ENCODE assay signal across 24 cellular contexts in the genomic region with DNA sequence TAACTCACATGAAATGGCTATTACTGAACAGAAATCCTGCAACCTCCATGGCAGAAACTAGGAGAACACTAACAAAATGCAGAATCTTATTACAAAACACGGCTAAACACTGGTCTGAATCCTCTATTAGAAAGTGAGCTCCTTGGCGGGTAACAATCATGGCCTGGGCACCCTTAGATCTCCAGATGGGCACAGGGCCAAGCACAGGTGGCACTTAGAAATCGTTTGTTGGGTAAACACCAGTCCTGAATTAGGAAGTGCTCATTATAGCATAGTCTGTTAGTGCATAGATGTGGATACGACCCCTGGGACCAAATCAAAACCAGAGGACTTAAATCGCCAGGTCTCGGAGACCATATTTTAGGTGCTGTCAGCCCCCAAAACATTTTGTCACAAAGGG. TPM values are rescaled to one million over a fixed set of nuclear protein-coding genes. Genes with fewer than 3 reads are reported as not detected.
DNase-seq lines count a peak whose midpoint lies in the region; ATAC-seq, FAIRE-seq and TF ChIP-seq lines count a peak whose summit lies in the region.
"Had no signal": no experiment of that assay in that cellular context is flagged by ENCODE, and none has a peak within 500 bp of the region (broad histone marks: within the 10 kb centered on the region; RNA-seq: fewer than 3 reads in every experiment).

No MANE protein-coding gene starts in this region.

- H3K27me3 ChIP-seq in HepG2 (ENCODE audit: control insufficient read depth in 1 of 2, insufficient read depth in 2 of 2, low read length in 2 of 2) (no peaks in the 10 kb centered on the region), right lobe of liver (no peaks in the 10 kb centered on the region), SJSA1 (replicated peaks) (no peaks in the 10 kb centered on the region), gastroesophageal sphincter (no peaks in the 10 kb centered on the region)
- H3K27me3 ChIP-seq: brain microvascular endothelial cell, neural progenitor cell, testis had no signal

- in situ Hi-C loops in HepG2 (cut with HindIII; ENCODE audit: extremely low pct_ligation_motif_present, low pct_unique_long_range_greater_than_20kb) = no loop called here

- POLR2A ChIA-PET in HepG2 (lab: Yijun Ruan, JAX) = no interaction called here

- no peak for TF ChIP-seq RAD21 in HepG2 (CRISPR knock-in tag; IDR thresholded peaks at IDR 0.05)

- no peak overlapping the region for H2AFZ ChIP-seq in HepG2 (ENCODE audit: low read length)
- H2AFZ ChIP-seq: neural progenitor cell had no signal

- H3K27ac ChIP-seq in HepG2 (ENCODE audit: extremely low read length, insufficient read depth, low read length) = no peak overlapping the region
- H3K27ac ChIP-seq in right lobe of liver = no peak overlapping the region
- H3K27ac ChIP-seq in SJSA1 = peak overlapping the region; percentile 87; the same call in 1 of the 2 replicates
- H3K27ac ChIP-seq in gastroesophageal sphincter = no peak overlapping the region
- H3K27ac ChIP-seq: brain microvascular endothelial cell, coronary artery, lower lobe of right lung, neural progenitor cell, skin epidermis, testis had no signal

- TF ChIP-seq EP300 in HepG2 (IDR thresholded peaks at IDR 0.05; ENCODE audit: low read depth in 2 of 2, low read length in 2 of 2) (no peak), HepG2 (CRISPR knock-in tag; IDR thresholded peaks at IDR 0.05; ENCODE audit: borderline replicate concordance) (no peak), gastroesophageal sphincter (IDR thresholded peaks at IDR 0.05) (no peak)

- WGBS in HepG2 (ENCODE audit: low lambda C conversion rate) = 96% methylated on average over 6 of the region's 6 CpGs
- 64% methylated on average over 3 of the region's 6 CpGs for WGBS in right lobe of liver (ENCODE audit: insufficient coverage, low coverage, low lambda C conversion rate, missing lambda C conversion rate)
- 54 to 90% methylated on average over 3 to 4 of the region's 6 CpGs for WGBS in gastroesophageal sphincter (ENCODE audit: low coverage in 1 of 2), 2 donors

- TSS peak; percentile 18 for BruUV-seq in HepG2 (replicated peaks; lab: Mats Ljungman, UMichigan)

- H3K9ac ChIP-seq in HepG2 (ENCODE audit: insufficient read depth, low read depth, low read length) = no peak overlapping the region
- H3K9ac ChIP-seq: neural progenitor cell had no signal

- H3K79me2 ChIP-seq in HepG2 (ENCODE audit: insufficient read depth, low read length) = peaks cover 82% of the 10 kb centered on the region

- H3K4me1 ChIP-seq in HepG2 (ENCODE audit: insufficient read depth, low read length) (peaks cover 30% of the 10 kb centered on the region), right lobe of liver (peaks cover 0 to 18% (median 2%) of the 10 kb centered on the region in 4 donors), SJSA1 (replicated peaks) (peaks cover 61% of the 10 kb centered on the region), gastroesophageal sphincter (peaks cover 6 to 45% (median 22%) of the 10 kb centered on the region in 3 donors)

- ATAC-seq in HepG2 = no peak
- no peak for ATAC-seq in right lobe of liver
- ATAC-seq in gastroesophageal sphincter = no peak
- ATAC-seq: lower lobe of right lung had no signal

- H3K9me3 ChIP-seq in HepG2 (ENCODE audit: low read length) = no peaks in the 10 kb centered on the region
- H3K9me3 ChIP-seq in right lobe of liver = no peaks in the 10 kb centered on the region
- no peaks in the 10 kb centered on the region for H3K9me3 ChIP-seq in SJSA1 (replicated peaks)
- no peaks in the 10 kb centered on the region for H3K9me3 ChIP-seq in gastroesophageal sphincter
- H3K9me3 ChIP-seq: lower lobe of right lung, testis had no signal

- FAIRE-seq in HepG2 (lab: Jason Lieb, UNC) = no peak
- FAIRE-seq: keratinocyte had no signal

- CTCF ChIA-PET in HepG2 (lab: Yijun Ruan, JAX; ENCODE audit: low intra/inter-chr PET ratio, low total read pairs) = no interaction called here

- H3K4me3 ChIP-seq in HepG2 (replicated peaks in 1 of 3; ENCODE audit: insufficient read depth in 1 of 3, low read depth in 2 of 3, low read length in 3 of 3) (no peak overlapping the region), right lobe of liver (no peak overlapping the region), SJSA1 (no peak overlapping the region), gastroesophageal sphincter (no peak overlapping the region)
- H3K4me3 ChIP-seq: coronary artery, lower lobe of right lung, neural progenitor cell, skin epidermis, testis had no signal

- peaks cover 27 to 66% of the 10 kb centered on the region in 2 experiments; a peak in 4 of 5 replicates for H3K36me3 ChIP-seq in HepG2 (replicated peaks in 1 of 2; ENCODE audit: control insufficient read depth in 1 of 2, insufficient read depth in 2 of 2, low read length in 2 of 2)
- H3K36me3 ChIP-seq in right lobe of liver = peaks cover 0 to 60% (median 25%) of the 10 kb centered on the region in 4 donors
- peaks cover 58% of the 10 kb centered on the region for H3K36me3 ChIP-seq in SJSA1
- peaks cover 5 to 67% of the 10 kb centered on the region in 2 donors for H3K36me3 ChIP-seq in gastroesophageal sphincter

- no peak overlapping the region for H3K4me2 ChIP-seq in HepG2 (ENCODE audit: low read depth, low read length)
- H3K4me2 ChIP-seq: neural progenitor cell had no signal

- H4K20me1 ChIP-seq in HepG2 (ENCODE audit: insufficient read depth, low read length) = peaks cover 56% of the 10 kb centered on the region

- TF ChIP-seq CTCF in HepG2 (CRISPR knock-in tag; IDR thresholded peaks at IDR 0.05) (no peak), right lobe of liver (IDR thresholded peaks at IDR 0.05) (no peak), gastroesophageal sphincter (IDR thresholded peaks at IDR 0.05) (no peak)

- intact Hi-C loops in HepG2 (cut with micrococcal nuclease; ENCODE audit: unreplicated experiment) = no loop called here
- intact Hi-C loops in right lobe of liver (cut with DNase I) = no loop called here

- TF ChIP-seq POLR2A in HepG2 (IDR thresholded peaks at IDR 0.05; ENCODE audit: insufficient read depth in 1 of 2, low read depth in 2 of 2, low read length in 2 of 2) = no peak
- no peak for TF ChIP-seq POLR2A in right lobe of liver (IDR thresholded peaks at IDR 0.05)
- TF ChIP-seq POLR2A in gastroesophageal sphincter (IDR thresholded peaks at IDR 0.05) = no peak

- DNase-seq in HepG2 (ENCODE audit: low spot score) (no peak), right lobe of liver (no peak), NCI-H2029 (lab: John Stamatoyannopoulos, UW) (peak; percentile 83), SJSA1 (ENCODE audit: low read depth in 1 of 2, low spot score in 2 of 2) (no peak), Kasumi-1 (lab: John Stamatoyannopoulos, UW) (no peak), GM03348 (ENCODE audit: low spot score) (no peak)
- DNase-seq in activated CD4-positive, alpha-beta T cell treated with anti-CD3 and anti-CD28 coated beads, Interleukin-2, amount 50 U/mL, for 48 hours = no peak
- DNase-seq: activated CD4-positive, alpha-beta T cell treated with anti-CD3 and anti-CD28 coated beads, Interleukin-2, amount 50 U/mL, for 4 hours; activated gamma-delta T cell treated with Interleukin-2 at 50 U/mL for 16 hours; activated T-cell treated with anti-CD3 and anti-CD28 coated beads for 4 hours; brain microvascular endothelial cell; DMS153; GDM1; H9; lower lobe of right lung; MM.1S; NCI-H446; stimulated activated CD4-positive, alpha-beta T cell treated with anti-CD3 and anti-CD28 coated beads, Interleukin-1b, Interleukin-23, amount 100 ng/mL, for 48 hours; testis had no signal

RNA-seq across cellular contexts. Expression of gene VDAC1, which starts 14.4 kb away (rescaled TPM):
- total RNA-seq in HepG2 (2016; rRNA removed; fragmentation: Illumina TruSeq; extraction: Trizol) = 380 and 481 TPM in 2 replicates
- total RNA-seq in HepG2 (2016; cell fraction: cytosol; rRNA removed; fragmentation: Illumina TruSeq; extraction: Trizol; ENCODE audit: low read depth) = 142 and 143 TPM in 2 replicates
- 391 and 476 TPM in 2 replicates for total RNA-seq in HepG2 (2016; cell fraction: insoluble cytoplasmic fraction; rRNA removed; fragmentation: Illumina TruSeq; extraction: Trizol)
- total RNA-seq in HepG2 (2016; cell fraction: membrane; rRNA removed; fragmentation: Illumina TruSeq; extraction: Trizol) = 267 and 273 TPM in 2 replicates
- 160 and 168 TPM in 2 replicates for total RNA-seq in HepG2 (2016; cell fraction: nucleus; rRNA removed; fragmentation: Illumina TruSeq; extraction: Trizol)
- 112 and 119 TPM in 2 replicates for polyA plus RNA-seq in HepG2 (2011; rRNA removed)
- polyA plus RNA-seq in HepG2 (2011; cell fraction: cytosol; rRNA removed) = 99.4 and 136 TPM in 2 replicates
- polyA plus RNA-seq in HepG2 (2011; cell fraction: nucleus; rRNA removed) = 68.8 and 87.6 TPM in 2 replicates
- 283 and 305 TPM in 2 replicates for polyA plus RNA-seq in HepG2 (2012)
- 122 and 132 TPM in 2 replicates for polyA plus RNA-seq in HepG2 (2016; cell fraction: cytosol; fragmentation: Illumina TruSeq; extraction: Trizol; ENCODE audit: low read depth)
- polyA plus RNA-seq in HepG2 (2016; cell fraction: insoluble cytoplasmic fraction; fragmentation: Illumina TruSeq; extraction: Trizol; ENCODE audit: low read depth) = 522 and 545 TPM in 2 replicates
- polyA plus RNA-seq in HepG2 (2016; cell fraction: membrane; fragmentation: Illumina TruSeq; extraction: Trizol; ENCODE audit: low read depth) = 196 and 202 TPM in 2 replicates
- polyA plus RNA-seq in HepG2 (2016; cell fraction: nucleus; fragmentation: Illumina TruSeq; extraction: Trizol; ENCODE audit: insufficient read depth, low read depth) = 247 and 250 TPM in 2 replicates
- polyA minus RNA-seq in HepG2 (2011; rRNA and poly(A)+ RNA removed; ENCODE audit: low replicate concordance) = 53.4 and 93.5 TPM in 2 replicates
- polyA minus RNA-seq in HepG2 (2011; cell fraction: cytosol; rRNA and poly(A)+ RNA removed) = 105 and 139 TPM in 2 replicates
- 59.4 and 73.6 TPM in 2 replicates for polyA minus RNA-seq in HepG2 (2011; cell fraction: nucleus; rRNA and poly(A)+ RNA removed)
- 100 to 1,000 TPM; 101 to 209 (median 128) TPM for total RNA-seq in right lobe of liver
- 369 and 432 TPM in 2 replicates for total RNA-seq in SJSA1 (2014; rRNA removed; shearing (Covaris generic))
- total RNA-seq in gastroesophageal sphincter = 100 to 1,000 TPM; 112 to 157 (median 131) TPM

RNA-seq across cellular contexts. Expression of gene C5orf15, which starts 22.0 kb away (rescaled TPM):
- 35.7 and 58.5 TPM in 2 replicates for total RNA-seq in HepG2 (2016; rRNA removed; fragmentation: Illumina TruSeq; extraction: Trizol)
- 5.8 and 7.0 TPM in 2 replicates for total RNA-seq in HepG2 (2016; cell fraction: cytosol; rRNA removed; fragmentation: Illumina TruSeq; extraction: Trizol; ENCODE audit: low read depth)
- total RNA-seq in HepG2 (2016; cell fraction: insoluble cytoplasmic fraction; rRNA removed; fragmentation: Illumina TruSeq; extraction: Trizol) = 32.4 and 58.3 TPM in 2 replicates
- total RNA-seq in HepG2 (2016; cell fraction: membrane; rRNA removed; fragmentation: Illumina TruSeq; extraction: Trizol) = 14.0 and 15.0 TPM in 2 replicates
- 50.5 and 53.2 TPM in 2 replicates for total RNA-seq in HepG2 (2016; cell fraction: nucleus; rRNA removed; fragmentation: Illumina TruSeq; extraction: Trizol)
- 82.7 and 84.1 TPM in 2 replicates for polyA plus RNA-seq in HepG2 (2011; rRNA removed)
- polyA plus RNA-seq in HepG2 (2011; cell fraction: cytosol; rRNA removed) = 55.7 and 70.1 TPM in 2 replicates
- polyA plus RNA-seq in HepG2 (2011; cell fraction: nucleus; rRNA removed) = 26.9 and 28.5 TPM in 2 replicates
- 50.8 and 57.3 TPM in 2 replicates for polyA plus RNA-seq in HepG2 (2012)
- polyA plus RNA-seq in HepG2 (2016; cell fraction: cytosol; fragmentation: Illumina TruSeq; extraction: Trizol; ENCODE audit: low read depth) = 4.5 and 5.3 TPM in 2 replicates
- 54.9 and 56.5 TPM in 2 replicates for polyA plus RNA-seq in HepG2 (2016; cell fraction: insoluble cytoplasmic fraction; fragmentation: Illumina TruSeq; extraction: Trizol; ENCODE audit: low read depth)
- 13.6 and 14.8 TPM in 2 replicates for polyA plus RNA-seq in HepG2 (2016; cell fraction: membrane; fragmentation: Illumina TruSeq; extraction: Trizol; ENCODE audit: low read depth)
- 125 and 131 TPM in 2 replicates for polyA plus RNA-seq in HepG2 (2016; cell fraction: nucleus; fragmentation: Illumina TruSeq; extraction: Trizol; ENCODE audit: insufficient read depth, low read depth)
- 27.4 and 37.7 TPM in 2 replicates for polyA minus RNA-seq in HepG2 (2011; rRNA and poly(A)+ RNA removed; ENCODE audit: low replicate concordance)
- 57.0 and 75.9 TPM in 2 replicates for polyA minus RNA-seq in HepG2 (2011; cell fraction: cytosol; rRNA and poly(A)+ RNA removed)
- polyA minus RNA-seq in HepG2 (2011; cell fraction: nucleus; rRNA and poly(A)+ RNA removed) = 20.3 and 34.9 TPM in 2 replicates
- 10 to 100 TPM; 15.0 to 37.5 (median 24.4) TPM for total RNA-seq in right lobe of liver
- 137 and 198 TPM in 2 replicates for total RNA-seq in SJSA1 (2014; rRNA removed; shearing (Covaris generic))
- total RNA-seq in gastroesophageal sphincter = 10 to 100 TPM; 22.2 to 38.0 (median 23.2) TPM
